ENCODE assay signal across 8 cellular contexts in genomic region chr2:160353166-160353565, GRCh38.
DNase-seq lines count a peak whose midpoint lies in the region; ATAC-seq and TF ChIP-seq lines count a peak whose summit lies in the region.

No MANE protein-coding gene starts in this region.

- intact Hi-C loops in heart left ventricle (cut with DNase I) = no loop called here

- H3K27ac Mint-ChIP-seq in T-helper 2 cell treated with Interferon-gamma antibody and Interleukin-4, amounts not matched to agents 5 μg/mL and 100 μg/mL, for 36 hours = no peak overlapping the region

- no peaks in the 10 kb centered on the region for H3K9me3 Mint-ChIP-seq in T-helper 2 cell treated with Interferon-gamma antibody and Interleukin-4, amounts not matched to agents 5 μg/mL and 100 μg/mL, for 36 hours

- peaks cover 20% of the 10 kb centered on the region for H3K36me3 Mint-ChIP-seq in T-helper 2 cell treated with Interferon-gamma antibody and Interleukin-4, amounts not matched to agents 5 μg/mL and 100 μg/mL, for 36 hours (ENCODE audit: low read depth)

- H3K4me3 Mint-ChIP-seq in T-helper 2 cell treated with Interferon-gamma antibody and Interleukin-4, amounts not matched to agents 5 μg/mL and 100 μg/mL, for 36 hours = no peak overlapping the region

- 46% methylated on average over 1 of the region's 1 CpG for WGBS in suprapubic skin
- WGBS in heart left ventricle, 4 donors = 48 to 66% (median 60%) methylated on average over 1 of the region's 1 CpG

- H3K9me3 ChIP-seq in neutrophil = no peaks in the 10 kb centered on the region
- no peaks in the 10 kb centered on the region for H3K9me3 ChIP-seq in suprapubic skin
- H3K9me3 ChIP-seq in heart left ventricle = peaks cover 0 to 4% (median 0%) of the 10 kb centered on the region in 12 donors

- H3K4me1 ChIP-seq in neutrophil (ENCODE audit: control insufficient read depth in 1 of 2, insufficient read depth in 1 of 2, low read depth in 1 of 2, low read length in 1 of 2) (peaks cover 27 to 39% of the 10 kb centered on the region in 2 experiments), suprapubic skin (peaks cover 38% of the 10 kb centered on the region), heart left ventricle (peaks cover 5 to 90% (median 66%) of the 10 kb centered on the region in 12 donors)

- TF ChIP-seq CTCF in neutrophil (IDR thresholded peaks at IDR 0.05) (no peak), suprapubic skin (IDR thresholded peaks at IDR 0.05) (no peak), heart left ventricle (IDR thresholded peaks at IDR 0.05) (peak in 4 of 12 donors; percentile 11 to 29 (median 26))

- no peaks in the 10 kb centered on the region for H3K27me3 Mint-ChIP-seq in T-helper 2 cell treated with Interferon-gamma antibody and Interleukin-4, amounts not matched to agents 5 μg/mL and 100 μg/mL, for 36 hours (ENCODE audit: low read depth)

- no peak for TF ChIP-seq POLR2A in suprapubic skin (IDR thresholded peaks at IDR 0.05)
- TF ChIP-seq POLR2A in heart left ventricle (IDR thresholded peaks at IDR 0.05) = no peak

- H3K27ac ChIP-seq in neutrophil (peak overlapping the region; percentile 63), suprapubic skin (no peak overlapping the region), heart left ventricle (peak overlapping the region in 3 of 12 donors; percentile 24 to 61 (median 27))

- H3K27me3 ChIP-seq in neutrophil (no peaks in the 10 kb centered on the region), suprapubic skin (no peaks in the 10 kb centered on the region), heart left ventricle (no peaks in the 10 kb centered on the region)

- peaks cover 8% of the 10 kb centered on the region for H3K36me3 ChIP-seq in neutrophil
- H3K36me3 ChIP-seq in suprapubic skin = no peaks in the 10 kb centered on the region
- peaks cover 0 to 15% (median 0%) of the 10 kb centered on the region in 9 donors for H3K36me3 ChIP-seq in heart left ventricle

- H3K4me3 ChIP-seq in neutrophil (ENCODE audit: low read depth in 1 of 2, low read length in 1 of 2) (no peak overlapping the region), suprapubic skin (no peak overlapping the region), heart left ventricle (no peak overlapping the region)

- ATAC-seq in GM21381 (IDR thresholded peaks at IDR 0.05; ENCODE audit: unreplicated experiment) (no peak), heart left ventricle (no peak)

- no peak for TF ChIP-seq EP300 in suprapubic skin (IDR thresholded peaks at IDR 0.05)

- peak in 3 of 5 experiments; percentile 7 to 33 (median 8) for DNase-seq in T-helper 2 cell
- DNase-seq in T-helper 2 cell treated with Interferon-gamma antibody and Interleukin-4, amounts not matched to agents 5 μg/mL and 100 μg/mL, for 36 hours (ENCODE audit: low spot score) = no peak
- peak; percentile 57 for DNase-seq in HT-29 (ENCODE audit: low spot score)
- DNase-seq in activated CD4-positive, alpha-beta T cell treated with anti-CD3 and anti-CD28 coated beads, Interleukin-2, amount 50 U/mL, for 1 hour = peak; percentile 28
- DNase-seq in suprapubic skin (ENCODE audit: low spot score in 2 of 2) = no peak
- no peak for DNase-seq in heart left ventricle

- H3K4me1 Mint-ChIP-seq in T-helper 2 cell treated with Interferon-gamma antibody and Interleukin-4, amounts not matched to agents 5 μg/mL and 100 μg/mL, for 36 hours (ENCODE audit: low read depth) = peaks cover 7% of the 10 kb centered on the region

Comparison
In these comparisons a context has a peak if more than half of its experiments do, and no peak if none do; other contexts are left out.
1. DNase-seq: peak in T-helper 2 cell (3 of 5), HT-29 (single experiment) and activated CD4-positive, alpha-beta T cell treated with anti-CD3 and anti-CD28 coated beads, Interleukin-2, amount 50 U/mL, for 1 hour (single experiment); none in T-helper 2 cell treated with Interferon-gamma antibody and Interleukin-4, amounts not matched to agents 5 μg/mL and 100 μg/mL, for 36 hours (single experiment), suprapubic skin (0 of 2) and heart left ventricle (0 of 5).